ENCODE assay signal across 24 cellular contexts in genomic region chr7:20016669-20017068, GRCh38.
A peak's percentile ranks its signal among the peaks of the same experiment; 100 is the strongest.
DNase-seq lines count a peak whose midpoint lies in the region; ATAC-seq, FAIRE-seq and TF ChIP-seq lines count a peak whose summit lies in the region.
"Had no signal": no experiment of that assay in that cellular context is flagged by ENCODE, and none has a peak within 500 bp of the region (broad histone marks: within the 10 kb centered on the region; RNA-seq: fewer than 3 reads in every experiment).

No MANE protein-coding gene starts in this region.

- in situ Hi-C loops in HepG2 (cut with HindIII; ENCODE audit: extremely low pct_ligation_motif_present, low pct_unique_long_range_greater_than_20kb) (no loop called here), K562 (cut with MboI) (no loop called here)

- H3K4me2 ChIP-seq in HepG2 (ENCODE audit: low read depth, low read length) = no peak overlapping the region
- no peak overlapping the region for H3K4me2 ChIP-seq in K562 (ENCODE audit: insufficient read depth, low read length)
- H3K4me2 ChIP-seq: BLaER1 had no signal

- H3K4me3 ChIP-seq in HepG2 (replicated peaks in 1 of 3; ENCODE audit: insufficient read depth in 1 of 3, low read depth in 2 of 3, low read length in 3 of 3) (no peak overlapping the region), right lobe of liver (no peak overlapping the region), K562 (no peak overlapping the region)
- H3K4me3 ChIP-seq: BLaER1, GM12878 had no signal

- H2AFZ ChIP-seq in HepG2 (ENCODE audit: low read length) (no peak overlapping the region), K562 (ENCODE audit: low read depth, low read length) (no peak overlapping the region)

- H3K27ac ChIP-seq in HepG2 (ENCODE audit: extremely low read length, insufficient read depth, low read length) (no peak overlapping the region), right lobe of liver (no peak overlapping the region), K562 (ENCODE audit: extremely low read depth, low read depth, low read length) (no peak overlapping the region)
- H3K27ac ChIP-seq: 22Rv1, BLaER1 had no signal

- TF ChIP-seq EP300 in HepG2 (IDR thresholded peaks at IDR 0.05; ENCODE audit: low read depth in 2 of 2, low read length in 2 of 2) (no peak), HepG2 (CRISPR knock-in tag; IDR thresholded peaks at IDR 0.05; ENCODE audit: borderline replicate concordance) (no peak), K562 (IDR thresholded peaks at IDR 0.05; ENCODE audit: low read length) (no peak)

- no peaks in the 10 kb centered on the region for H3K27me3 ChIP-seq in HepG2 (ENCODE audit: control insufficient read depth in 1 of 2, insufficient read depth in 2 of 2, low read length in 2 of 2)
- H3K27me3 ChIP-seq in right lobe of liver = no peaks in the 10 kb centered on the region
- no peaks in the 10 kb centered on the region for H3K27me3 ChIP-seq in K562 (ENCODE audit: control insufficient read depth in 2 of 2, insufficient read depth in 2 of 2, low read length in 2 of 2)
- H3K27me3 ChIP-seq: BE2C, BLaER1 had no signal

- H4K20me1 ChIP-seq in HepG2 (ENCODE audit: insufficient read depth, low read length) = no peaks in the 10 kb centered on the region
- no peaks in the 10 kb centered on the region for H4K20me1 ChIP-seq in K562 (replicated peaks; ENCODE audit: control insufficient read depth, insufficient read depth, low read length)
- H4K20me1 ChIP-seq: BLaER1 had no signal

- TF ChIP-seq CTCF in HepG2 (CRISPR knock-in tag; IDR thresholded peaks at IDR 0.05) = no peak
- no peak for TF ChIP-seq CTCF in right lobe of liver (IDR thresholded peaks at IDR 0.05)
- TF ChIP-seq CTCF in K562 (IDR thresholded peaks at IDR 0.05 in 2 of 3, conservative IDR thresholded peaks at IDR 0.05 in 1 of 3; ENCODE audit: insufficient read depth in 2 of 3, low read depth in 1 of 3, low read length in 3 of 3) = no peak

- CTCF ChIA-PET in HepG2 (lab: Yijun Ruan, JAX; ENCODE audit: low intra/inter-chr PET ratio, low total read pairs) = no interaction called here
- CTCF ChIA-PET in K562 (lab: Yijun Ruan, JAX; ENCODE audit: low intra/inter-chr PET ratio) = no interaction called here

- TF ChIP-seq RAD21 in HepG2 (CRISPR knock-in tag; IDR thresholded peaks at IDR 0.05) (no peak), K562 (CRISPR knock-in tag; conservative IDR thresholded peaks at IDR 0.05 in 1 of 2, IDR thresholded peaks at IDR 0.05 in 1 of 2) (no peak)

- H3K36me3 ChIP-seq in HepG2 (replicated peaks in 1 of 2; ENCODE audit: control insufficient read depth in 1 of 2, insufficient read depth in 2 of 2, low read length in 2 of 2) (no peaks in the 10 kb centered on the region), right lobe of liver (no peaks in the 10 kb centered on the region), K562 (ENCODE audit: control insufficient read depth, insufficient read depth, low read length) (no peaks in the 10 kb centered on the region)
- H3K36me3 ChIP-seq: BE2C, BLaER1 had no signal

- H3K9me1 ChIP-seq in K562 (ENCODE audit: control insufficient read depth, insufficient read depth, low read length) = no peaks in the 10 kb centered on the region

- BruUV-seq in HepG2 (replicated peaks; lab: Mats Ljungman, UMichigan) = no TSS peak
- BruUV-seq in K562 (replicated peaks; lab: Mats Ljungman, UMichigan) = no TSS peak

- intact Hi-C loops in HepG2 (cut with micrococcal nuclease; ENCODE audit: unreplicated experiment) (no loop called here), right lobe of liver (cut with DNase I) (no loop called here), K562 (cut with micrococcal nuclease) (no loop called here)

- no peak overlapping the region for H3K9ac ChIP-seq in HepG2 (ENCODE audit: insufficient read depth, low read depth, low read length)
- no peak overlapping the region for H3K9ac ChIP-seq in K562 (ENCODE audit: insufficient read depth in 1 of 2, low read depth in 2 of 2, low read length in 2 of 2)
- H3K9ac ChIP-seq: BLaER1 had no signal

- POLR2A ChIA-PET in HepG2 (lab: Yijun Ruan, JAX) = no interaction called here
- POLR2A ChIA-PET in K562 (lab: Yijun Ruan, JAX) = interaction anchor here (0.6 kb wide), 1 partner anchor 15 kb away, joined by 4 read pairs; no protein-coding TSS in a partner anchor

- H3K9me3 ChIP-seq in HepG2 (ENCODE audit: low read length) (peaks cover 42% of the 10 kb centered on the region), right lobe of liver (no peaks in the 10 kb centered on the region), K562 (replicated peaks; ENCODE audit: control insufficient read depth, insufficient read depth, low read depth, low read length) (no peaks in the 10 kb centered on the region)
- H3K9me3 ChIP-seq: BE2C, BLaER1 had no signal

- no peak for DNase-seq in HepG2 (ENCODE audit: low spot score)
- DNase-seq in right lobe of liver = no peak
- DNase-seq in K562 (ENCODE audit: extremely low read depth in 1 of 4, low spot score in 3 of 4) = no peak
- no peak for DNase-seq in NCI-H1092 treated with DMSO at 0.1 percent for 48 hours (lab: John Stamatoyannopoulos, UW)
- DNase-seq: ACHN; BE2C; C1 segment of cervical spinal cord; CD4-positive, alpha-beta memory T cell; CD4-positive, CD25-positive, alpha-beta regulatory T cell; CD8-positive, alpha-beta memory T cell; COR-L47; DMS 273 treated with DMSO at 0.1 percent for 48 hours; DMS153; DMS53; DMS79; DND-41; EL; GDM1 had no signal

- no peaks in the 10 kb centered on the region for H3K79me2 ChIP-seq in HepG2 (ENCODE audit: insufficient read depth, low read length)
- H3K79me2 ChIP-seq in K562 (ENCODE audit: control insufficient read depth, insufficient read depth, low read length) = no peaks in the 10 kb centered on the region

- TF ChIP-seq POLR2A in HepG2 (IDR thresholded peaks at IDR 0.05; ENCODE audit: insufficient read depth in 1 of 2, low read depth in 2 of 2, low read length in 2 of 2) = no peak
- no peak for TF ChIP-seq POLR2A in right lobe of liver (IDR thresholded peaks at IDR 0.05)
- no peak for TF ChIP-seq POLR2A in K562 (conservative IDR thresholded peaks at IDR 0.05)

- H3K4me1 ChIP-seq in HepG2 (ENCODE audit: insufficient read depth, low read length) (no peaks in the 10 kb centered on the region), right lobe of liver (no peaks in the 10 kb centered on the region), K562 (replicated peaks in 1 of 2; ENCODE audit: control insufficient read depth in 2 of 2, insufficient read depth in 2 of 2, low read length in 2 of 2) (no peaks in the 10 kb centered on the region)
- H3K4me1 ChIP-seq: BE2C had no signal

- FAIRE-seq in HepG2 (lab: Jason Lieb, UNC) (no peak), K562 (lab: Jason Lieb, UNC) (no peak)
- FAIRE-seq: GM12878, GM12892, GM18507 had no signal

- ATAC-seq in HepG2 (no peak), right lobe of liver (no peak), K562 (no peak), GM19324 (IDR thresholded peaks at IDR 0.05; ENCODE audit: low FRiP score, unreplicated experiment) (no peak)
- ATAC-seq: GM12878 had no signal

- 9% methylated on average over 2 of the region's 2 CpGs for WGBS in HepG2 (ENCODE audit: low lambda C conversion rate)
- WGBS in right lobe of liver (ENCODE audit: insufficient coverage, low coverage, low lambda C conversion rate, missing lambda C conversion rate) = 37% methylated on average over 2 of the region's 2 CpGs
- 3% methylated on average over 2 of the region's 2 CpGs for WGBS in K562 (ENCODE audit: insufficient coverage, low coverage, missing lambda C conversion rate)

TF ChIP-seq in HepG2, 621 proteins besides CTCF, POLR2A, EP300 and RAD21:
- peak; percentile 33 to 70; a peak in 3 of 4 replicates for TF ChIP-seq MAFK (conservative IDR thresholded peaks at IDR 0.05 in 1 of 2, IDR thresholded peaks at IDR 0.05 in 1 of 2; ENCODE audit: low read length in 2 of 2)
- TF ChIP-seq NFKBIZ (CRISPR knock-in tag; IDR thresholded peaks at IDR 0.05) = no peak
- TF ChIP-seq MAFF (IDR thresholded peaks at IDR 0.05; ENCODE audit: low read depth, low read length) = peak; percentile 46; the same call in 1 of the 2 replicates
- TF ChIP-seq SRSF4 (IDR thresholded peaks at IDR 0.05; ENCODE audit: low read depth, low read length, poor library complexity, severe bottlenecking) = no peak
- no peak for TF ChIP-seq CERS6 (CRISPR knock-in tag; IDR thresholded peaks at IDR 0.05)

TF ChIP-seq in K562, 482 proteins besides CTCF, POLR2A, EP300 and RAD21 (continues in another document):
- TF ChIP-seq ZNF586 (CRISPR knock-in tag; conservative IDR thresholded peaks at IDR 0.05) (no peak), ZNF57 (CRISPR knock-in tag; IDR thresholded peaks at IDR 0.05) (no peak), MAFK (IDR thresholded peaks at IDR 0.05; ENCODE audit: low read length) (peak; percentile 14; the same call in 1 of the 2 replicates), MCM7 (IDR thresholded peaks at IDR 0.05) (no peak), MAFF (IDR thresholded peaks at IDR 0.05; ENCODE audit: low read length) (peak; percentile 52), PRDM10 (IDR thresholded peaks at IDR 0.05; ENCODE audit: partially characterized antibody) (no peak), C11orf30 (IDR thresholded peaks at IDR 0.05; ENCODE audit: low read depth) (peak; percentile 35; the same call in 1 of the 2 replicates), MAFG (tag; conservative IDR thresholded peaks at IDR 0.05) (peak; percentile 50), ZNF764 (CRISPR knock-in tag; IDR thresholded peaks at IDR 0.05; ENCODE audit: low read depth) (no peak), ZNF316 (IDR thresholded peaks at IDR 0.05) (peak; percentile 70; the same call in 1 of the 2 replicates)

Comparison
In these comparisons a context has a peak if more than half of its experiments do, and no peak if none do; other contexts are left out.
1. Of the 241 proteins assayed by ChIP-seq in both HepG2 and K562: peak only in HepG2: none; only in K562: MAFG; in both: MAFF and MAFK; in neither: 238.